In genomic region chr3:52005571-52005986, GRCh38 we compare ENCODE assay signal across 1 cellular context.
TF ChIP-seq lines count a peak whose summit lies in the region.

No MANE protein-coding gene starts in this region.

TF ChIP-seq in K562, 482 proteins besides CTCF, POLR2A, EP300 and RAD21:
- TF ChIP-seq SMARCA5 (IDR thresholded peaks at IDR 0.05) (no peak), ZEB2 (IDR thresholded peaks at IDR 0.05) (no peak), RBM22 (IDR thresholded peaks at IDR 0.05; ENCODE audit: low read depth, low read length, poor library complexity, severe bottlenecking) (no peak), ZBTB7A (IDR thresholded peaks at IDR 0.05; ENCODE audit: borderline replicate concordance, control insufficient read depth, low read depth, low read length) (peak; percentile 52; the same call in 1 of the 2 replicates), GABPB1 (CRISPR knock-in tag; IDR thresholded peaks at IDR 0.05) (0 out of 2 replicates have a peak, but pooled peaks have one; percentile 22), RBM25 (IDR thresholded peaks at IDR 0.05; ENCODE audit: low read depth, low read length, severe bottlenecking) (no peak), HNRNPH1 (optimal IDR thresholded peaks at IDR 0.05; ENCODE audit: low read depth, low read length) (no peak), POLR2AphosphoS2 (IDR thresholded peaks at IDR 0.05; ENCODE audit: low read length) (no peak), EGR1 (conservative IDR thresholded peaks at IDR 0.05) (peak; percentile 90), MEF2D (tag; conservative IDR thresholded peaks at IDR 0.05; ENCODE audit: low read depth) (peak; percentile 77), MEF2A (IDR thresholded peaks at IDR 0.05; ENCODE audit: control insufficient read depth, low read depth, low read length) (peak; percentile 71; the same call in 1 of the 2 replicates), E2F1 (CRISPR knock-in tag; IDR thresholded peaks at IDR 0.05) (no peak), RB1 (IDR thresholded peaks at IDR 0.05; ENCODE audit: low read depth) (no peak), ZC3H4 (CRISPR knock-in tag; IDR thresholded peaks at IDR 0.05; ENCODE audit: borderline replicate concordance) (no peak), MTF1 (CRISPR knock-in tag; IDR thresholded peaks at IDR 0.05; ENCODE audit: borderline replicate concordance) (no peak), HEY1 (CRISPR knock-in tag; IDR thresholded peaks at IDR 0.05; ENCODE audit: borderline replicate concordance) (no peak), SNRNP70 (optimal IDR thresholded peaks at IDR 0.05; ENCODE audit: low read depth, low read length) (no peak), HDGF (IDR thresholded peaks at IDR 0.05) (no peak), RHOXF2B (CRISPR knock-in tag; conservative IDR thresholded peaks at IDR 0.05) (no peak), GABPA (tag; conservative IDR thresholded peaks at IDR 0.05; ENCODE audit: low read depth) (0 out of 2 replicates have a peak, but pooled peaks have one; percentile 12), TFAP4 (CRISPR knock-in tag; IDR thresholded peaks at IDR 0.05; ENCODE audit: borderline replicate concordance) (peak; percentile 36; the same call in 1 of the 2 replicates), PTBP1 (IDR thresholded peaks at IDR 0.05; ENCODE audit: low read depth, low read length) (no peak), ZNF134 (CRISPR knock-in tag; conservative IDR thresholded peaks at IDR 0.05) (no peak), ARID1B (IDR thresholded peaks at IDR 0.05) (no peak), OTX1 (CRISPR knock-in tag; IDR thresholded peaks at IDR 0.05) (no peak), ZBTB33 (CRISPR knock-in tag; IDR thresholded peaks at IDR 0.05) (no peak), TGIF2 (CRISPR knock-in tag; IDR thresholded peaks at IDR 0.05) (no peak), ZNF232 (CRISPR knock-in tag; IDR thresholded peaks at IDR 0.05) (no peak), PHF8 (IDR thresholded peaks at IDR 0.05; ENCODE audit: borderline replicate concordance, low read length) (0 out of 2 replicates have a peak, but pooled peaks have one; percentile 10), MYNN (IDR thresholded peaks at IDR 0.05) (no peak), MYNN (CRISPR knock-in tag; IDR thresholded peaks at IDR 0.05) (no peak), TRIM24 (IDR thresholded peaks at IDR 0.05) (no peak), ZNF277 (CRISPR knock-in tag; IDR thresholded peaks at IDR 0.05; ENCODE audit: borderline replicate concordance) (no peak), MCM2 (IDR thresholded peaks at IDR 0.05; ENCODE audit: low read depth) (no peak), VEZF1 (CRISPR knock-in tag; IDR thresholded peaks at IDR 0.05) (peak; percentile 68)
